9 cellular contexts compared by ENCODE assay signal in genomic region chr2:156305121-156305520, GRCh38. TPM values are rescaled to one million over a fixed set of nuclear protein-coding genes. Genes with fewer than 3 reads are reported as not detected.
"Had no signal": no experiment of that assay in that cellular context is flagged by ENCODE, and none has a peak within 500 bp of the region (broad histone marks: within the 10 kb centered on the region; RNA-seq: fewer than 3 reads in every experiment).

No MANE protein-coding gene starts in this region.

- FAIRE-seq: G401.6, GM12878, GM12891, GM12892, GM18507, GM19239 had no signal

- H3K4me3 ChIP-seq: GM12878 had no signal

- ATAC-seq: GM12878 had no signal

- DNase-seq: GDM1, GF-D8 had no signal

RNA-seq across cellular contexts. Expression of gene NR4A2, which starts 27.4 kb away (rescaled TPM):
- total RNA-seq: G401 had no signal
